In genomic region chr15:66241886-66242285, GRCh38 we compare ENCODE assay signal across 35 cellular contexts. TPM values are rescaled to one million over a fixed set of nuclear protein-coding genes. Genes with fewer than 3 reads are reported as not detected.
"Had no signal": no experiment of that assay in that cellular context is flagged by ENCODE, and none has a peak within 500 bp of the region (broad histone marks: within the 10 kb centered on the region; RNA-seq: fewer than 3 reads in every experiment).

No MANE protein-coding gene starts in this region.

- H3K9me3 ChIP-seq: Peyer's patch, SJSA1, SK-N-SH had no signal

- H3K4me1 ChIP-seq: Peyer's patch, SJSA1 had no signal

- ATAC-seq: activated T-cell treated with anti-CD3 and anti-CD28 coated beads, Interleukin-2, amount 50 U/mL, for 72 hours; activated T-helper 17 cell treated with anti-CD3 and anti-CD28 coated beads, Interleukin-2, amount 50 U/mL, for 72 hours; PC-3 had no signal

- DNase-seq: activated CD4-positive, alpha-beta memory T cell treated with anti-CD3 and anti-CD28 coated beads, Interleukin-2, amount 10 ng/mL, durations not matched to agents 7 days and 5 days; activated CD4-positive, alpha-beta T cell treated with anti-CD3 and anti-CD28 coated beads for 1 hour; activated CD4-positive, alpha-beta T cell treated with anti-CD3 and anti-CD28 coated beads for 48 hours; activated CD4-positive, CD25-positive, alpha-beta regulatory T cell; activated effector memory CD4-positive, alpha-beta T cell treated with anti-CD3 and anti-CD28 coated beads, Interleukin-2, amount 50 U/mL, for 16 hours; activated naive CD4-positive, alpha-beta T cell; activated naive CD4-positive, alpha-beta T cell treated with anti-CD3 and anti-CD28 coated beads, Interleukin-2, amount 50 U/mL, for 16 hours; activated naive CD8-positive, alpha-beta T cell treated with anti-CD3 and anti-CD28 coated beads for 36 hours; activated T-cell treated with anti-CD3 and anti-CD28 coated beads, Interleukin-2, amount 50 U/mL, for 1 hour; activated T-cell treated with anti-CD3 and anti-CD28 coated beads, Interleukin-2, amount 50 U/mL, for 72 hours; amniotic stem cell; aorta; brain microvascular endothelial cell; Kasumi-1; MM.1S; MV-4-11; NCI-H1092; NCI-H1436 treated with DMSO at 0.1 percent for 48 hours; NCI-H1694 treated with DMSO at 0.1 percent for 48 hours; NCI-H2029; NCI-H345; NCI-H524 treated with DMSO at 0.1 percent for 48 hours; PC-3; Peyer's patch; RPMI8226; SHP77 treated with DMSO at 0.1 percent for 48 hours; SK-N-SH; T-helper 1 cell; T-helper 2 cell; T-helper 9 cell; WERI-Rb-1 had no signal

- H3K4me3 ChIP-seq: Peyer's patch, SJSA1 had no signal

- H3K27me3 ChIP-seq: Peyer's patch had no signal

- H3K36me3 ChIP-seq: brain microvascular endothelial cell, Peyer's patch, SJSA1, WERI-Rb-1 had no signal

- H3K4me2 ChIP-seq: SK-N-SH had no signal

- H3K9me2 ChIP-seq: SK-N-SH had no signal

- H3K9ac ChIP-seq: SK-N-SH had no signal

- H3K27ac ChIP-seq: brain microvascular endothelial cell, Peyer's patch, SJSA1, WERI-Rb-1 had no signal

RNA-seq across cellular contexts. Expression of gene MEGF11, which starts 11.7 kb away (rescaled TPM):
- total RNA-seq: activated CD4-positive, alpha-beta memory T cell treated with anti-CD3 and anti-CD28 coated beads, Interleukin-2, amount 10 ng/mL, durations not matched to agents 7 days and 5 days; activated CD8-positive, alpha-beta memory T cell treated with anti-CD3 and anti-CD28 coated beads for 36 hours; activated naive CD8-positive, alpha-beta T cell treated with anti-CD3 and anti-CD28 coated beads for 36 hours; activated T-cell treated with anti-CD3 and anti-CD28 coated beads, Interleukin-2, amount 50 U/mL, for 72 hours; activated T-helper 17 cell treated with anti-CD3 and anti-CD28 coated beads, Interleukin-2, amount 50 U/mL, for 72 hours; aorta; cardiac septum; PC-3; Peyer's patch had no signal
- polyA plus RNA-seq: aorta, SK-N-SH had no signal
